ENCODE assay signal across 8 cellular contexts in genomic region chr15:63191895-63192603, GRCh38. TPM values are rescaled to one million over a fixed set of nuclear protein-coding genes. Genes with fewer than 3 reads are reported as not detected.
DNase-seq lines count a peak whose midpoint lies in the region; ATAC-seq lines count a peak whose summit lies in the region.

No MANE protein-coding gene starts in this region.

- no peaks in the 10 kb centered on the region for H3K27me3 ChIP-seq in effector memory CD4-positive, alpha-beta T cell (replicated peaks; ENCODE audit: control insufficient read depth, insufficient read depth, low read length, poor library complexity, severe bottlenecking)

- H3K4me3 Mint-ChIP-seq in T-helper 17 cell: peak overlapping the region; percentile 100

- H3K4me3 ChIP-seq in GM08714 (ENCODE audit: low read length): peak overlapping the region; percentile 74
- H3K4me3 ChIP-seq in effector memory CD4-positive, alpha-beta T cell (ENCODE audit: insufficient read depth, low read depth, low read length, poor library complexity, severe bottlenecking): peak overlapping the region; percentile 20

- peak overlapping the region; percentile 94 for H3K27ac ChIP-seq in effector memory CD4-positive, alpha-beta T cell (ENCODE audit: insufficient read depth, low read length, poor library complexity, severe bottlenecking)

- peak overlapping the region; percentile 100 for H3K27ac Mint-ChIP-seq in T-helper 17 cell

- DNase-seq in T-helper 17 cell (peak in 2 of 3 donors; percentile 24 to 36), cerebellar cortex (ENCODE audit: low spot score) (no peak), HCEC 1CT (no peak), retina (no peak), nucleus accumbens (lab: John Stamatoyannopoulos, UW) (no peak)
- peak; percentile 40 to 59 (median 52) for DNase-seq in effector memory CD4-positive, alpha-beta T cell

- no peaks in the 10 kb centered on the region for H3K9me3 ChIP-seq in T-helper 17 cell (ENCODE audit: control insufficient read depth, low read length, poor library complexity, severe bottlenecking)
- H3K9me3 ChIP-seq in effector memory CD4-positive, alpha-beta T cell (ENCODE audit: control insufficient read depth, low read length): no peaks in the 10 kb centered on the region

- H3K4me1 ChIP-seq in effector memory CD4-positive, alpha-beta T cell (ENCODE audit: control insufficient read depth, insufficient read depth, low read length, poor library complexity, severe bottlenecking): peaks cover 59% of the 10 kb centered on the region

- no peaks in the 10 kb centered on the region for H3K36me3 ChIP-seq in effector memory CD4-positive, alpha-beta T cell (ENCODE audit: control insufficient read depth, insufficient read depth, low read length)

- peaks cover 66% of the 10 kb centered on the region for H3K4me1 Mint-ChIP-seq in T-helper 17 cell

- H3K36me3 Mint-ChIP-seq in T-helper 17 cell (ENCODE audit: low read depth): peaks cover 9% of the 10 kb centered on the region

- no peaks in the 10 kb centered on the region for H3K27me3 Mint-ChIP-seq in T-helper 17 cell

- peak; percentile 40 for ATAC-seq in HG02623 (IDR thresholded peaks at IDR 0.05; ENCODE audit: unreplicated experiment)
- ATAC-seq in T-helper 17 cell: peak; percentile 80

RNA-seq across cellular contexts. Expression of gene RAB8B, which starts 2.6 kb away (rescaled TPM):
- 100 to 1,000 TPM in 1 of 2 donors, 10 to 100 TPM in 1; 78.1 to 108 TPM for total RNA-seq in T-helper 17 cell

RNA-seq across cellular contexts. Expression of gene RPS27L, which starts 34.8 kb away (rescaled TPM):
- total RNA-seq in T-helper 17 cell: 10 to 100 TPM; 49.8 to 64.2 TPM

Comparison
In these comparisons a context has a peak if more than half of its experiments do, and no peak if none do; other contexts are left out.
1. DNase-seq: peak in T-helper 17 cell (2 of 3) and effector memory CD4-positive, alpha-beta T cell (3 of 3); none in cerebellar cortex (single experiment), HCEC 1CT (single experiment), retina (single experiment) and nucleus accumbens (0 of 56).